Comparison of ENCODE assay signal across 20 cellular contexts in genomic region chr17:69593716-69594115, GRCh38.
DNase-seq lines count a peak whose midpoint lies in the region; ATAC-seq and TF ChIP-seq lines count a peak whose summit lies in the region.
"Had no signal": no experiment of that assay in that cellular context is flagged by ENCODE, and none has a peak within 500 bp of the region (broad histone marks: within the 10 kb centered on the region; RNA-seq: fewer than 3 reads in every experiment).

No MANE protein-coding gene starts in this region.

- H3K4me3 ChIP-seq in choroid plexus epithelial cell (ENCODE audit: low read depth, low read length) (no peak overlapping the region), right lobe of liver (no peak overlapping the region), hepatocyte (no peak overlapping the region)
- H3K4me3 ChIP-seq: BLaER1, GM12878, PC-9, SJCRH30 had no signal

- DNase-seq in HCEC 1CT (peak; percentile 64), choroid plexus epithelial cell (ENCODE audit: low read depth) (peak; percentile 44), right lobe of liver (no peak), hepatocyte (ENCODE audit: low spot score) (no peak)
- DNase-seq: DMS79 treated with DMSO at 0.1 percent for 48 hours, GDM1, NCI-H1048, NCI-H1436 treated with DMSO at 0.1 percent for 48 hours, NCI-H2029 treated with DMSO at 0.1 percent for 48 hours, NCI-H2171 treated with DMSO at 0.1 percent for 48 hours, NCI-H446 treated with DMSO at 0.1 percent for 48 hours, PC-9, SJCRH30, SW 1271 had no signal

- TF ChIP-seq CTCF in choroid plexus epithelial cell (conservative IDR thresholded peaks at IDR 0.05; ENCODE audit: low read depth, low read length), result no peak
- TF ChIP-seq CTCF in right lobe of liver (IDR thresholded peaks at IDR 0.05), result no peak
- TF ChIP-seq CTCF in hepatocyte (IDR thresholded peaks at IDR 0.05; ENCODE audit: poor library complexity), result no peak

- H3K27ac ChIP-seq in right lobe of liver, result no peak overlapping the region
- no peak overlapping the region for H3K27ac ChIP-seq in hepatocyte
- H3K27ac ChIP-seq: BLaER1, KMS-11, PC-9, SJCRH30 had no signal

- H3K9me2 ChIP-seq in hepatocyte (replicated peaks; ENCODE audit: insufficient read depth), result no peaks in the 10 kb centered on the region

- H4K20me1 ChIP-seq in hepatocyte (ENCODE audit: insufficient read depth, poor library complexity, severe bottlenecking), result no peaks in the 10 kb centered on the region
- H4K20me1 ChIP-seq: BLaER1 had no signal

- H3K4me1 ChIP-seq in right lobe of liver (no peaks in the 10 kb centered on the region), hepatocyte (ENCODE audit: insufficient read depth) (no peaks in the 10 kb centered on the region)
- H3K4me1 ChIP-seq: SJCRH30 had no signal

- intact Hi-C loops in right lobe of liver (cut with DNase I), result no loop called here

- H3K9me3 ChIP-seq in right lobe of liver, result no peaks in the 10 kb centered on the region
- no peaks in the 10 kb centered on the region for H3K9me3 ChIP-seq in hepatocyte (ENCODE audit: low read depth)
- H3K9me3 ChIP-seq: SJCRH30 had no signal

- H2AFZ ChIP-seq in hepatocyte, result no peak overlapping the region
- H2AFZ ChIP-seq: PC-9 had no signal

- ATAC-seq in right lobe of liver (peak; percentile 12 to 50 (median 28)), HG03135 (IDR thresholded peaks at IDR 0.05; ENCODE audit: unreplicated experiment) (no peak), HG03025 (IDR thresholded peaks at IDR 0.05; ENCODE audit: low FRiP score, unreplicated experiment) (no peak), HG03460 (IDR thresholded peaks at IDR 0.05; ENCODE audit: unreplicated experiment) (no peak)
- ATAC-seq: GM12878 had no signal

- WGBS in right lobe of liver (ENCODE audit: insufficient coverage, low coverage, low lambda C conversion rate, missing lambda C conversion rate), result 41% methylated on average over 2 of the region's 2 CpGs
- 91% methylated on average over 2 of the region's 2 CpGs for whole genome bisulfite sequencing in hepatocyte (ENCODE audit: low lambda C conversion rate, missing lambda C conversion rate)

- no peak overlapping the region for H3K4me2 ChIP-seq in hepatocyte
- H3K4me2 ChIP-seq: BLaER1, KMS-11, PC-9 had no signal

- H3K27me3 ChIP-seq in right lobe of liver, result no peaks in the 10 kb centered on the region
- no peaks in the 10 kb centered on the region for H3K27me3 ChIP-seq in hepatocyte
- H3K27me3 ChIP-seq: BLaER1, SJCRH30 had no signal

- H3K79me2 ChIP-seq in hepatocyte, result no peaks in the 10 kb centered on the region

- H3K36me3 ChIP-seq in right lobe of liver, result no peaks in the 10 kb centered on the region
- no peaks in the 10 kb centered on the region for H3K36me3 ChIP-seq in hepatocyte (replicated peaks; ENCODE audit: insufficient read depth, low read depth)
- H3K36me3 ChIP-seq: BLaER1, SJCRH30 had no signal

- TF ChIP-seq POLR2A in right lobe of liver (IDR thresholded peaks at IDR 0.05), result no peak

Comparison
In these comparisons a context has a peak if more than half of its experiments do, and no peak if none do; other contexts are left out.
1. DNase-seq: peak in HCEC 1CT (single experiment) and choroid plexus epithelial cell (single experiment); none in right lobe of liver (0 of 3) and hepatocyte (single experiment).
2. ATAC-seq: peak in right lobe of liver (4 of 4); none in HG03135 (single experiment), HG03025 (single experiment) and HG03460 (single experiment).